ENCODE assay signal across 18 cellular contexts in genomic region chr1:114100148-114100547, GRCh38. TPM values are rescaled to one million over a fixed set of nuclear protein-coding genes. Genes with fewer than 3 reads are reported as not detected.
"Had no signal": no experiment of that assay in that cellular context is flagged by ENCODE, and none has a peak within 500 bp of the region (broad histone marks: within the 10 kb centered on the region; RNA-seq: fewer than 3 reads in every experiment).

No MANE protein-coding gene starts in this region.

- DNase-seq: effector CD4-positive, alpha-beta T cell; endodermal cell; erythroblast; foreskin melanocyte; head of caudate nucleus; kidney; left cardiac atrium; left ventricle myocardium inferior; lower lobe of right lung; naive B cell; stimulated activated CD4-positive, alpha-beta T cell treated with anti-CD3 and anti-CD28 coated beads, Interleukin-2, amount 100 ng/mL, for 24 hours; stimulated activated CD4-positive, alpha-beta T cell treated with anti-CD3 and anti-CD28 coated beads, Interleukin-4, amount 100 ng/mL, for 4 hours; stimulated activated naive CD4-positive, alpha-beta T cell; trophoblast cell had no signal

- ATAC-seq: left cardiac atrium, lower lobe of right lung, sciatic nerve had no signal

RNA-seq across cellular contexts. Expression of gene SYT6, which starts 53.5 kb away (rescaled TPM):
- total RNA-seq: dermis microvascular lymphatic vessel endothelial cell, endothelial cell of umbilical vein, left cardiac atrium, left ventricle myocardium inferior, lower lobe of right lung, pulmonary artery endothelial cell had no signal
